In the genomic region with DNA sequence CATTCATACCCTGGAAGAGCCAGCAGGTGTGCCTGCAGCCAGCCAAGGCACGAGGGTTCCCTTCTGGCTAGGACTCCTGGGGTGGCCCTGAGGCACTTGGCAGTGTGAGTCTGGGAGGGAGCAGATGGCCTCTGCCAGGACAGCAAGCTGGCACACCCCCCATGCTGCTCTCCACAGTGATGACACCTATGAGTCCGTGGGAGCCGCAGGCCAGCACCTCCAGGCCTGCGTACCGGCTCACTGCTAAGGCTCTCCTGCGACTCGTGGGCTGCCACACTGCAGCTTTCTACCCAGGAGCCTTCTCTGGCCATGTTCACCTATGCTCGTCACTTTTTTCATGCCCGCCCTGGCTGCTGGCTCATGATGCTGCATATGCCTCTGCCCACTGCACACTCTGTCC, we compare ENCODE assay signal across 21 cellular contexts.
A peak's percentile ranks its signal among the peaks of the same experiment; 100 is the strongest.
DNase-seq lines count a peak whose midpoint lies in the region; ATAC-seq, FAIRE-seq and TF ChIP-seq lines count a peak whose summit lies in the region.
"Had no signal": no experiment of that assay in that cellular context is flagged by ENCODE, and none has a peak within 500 bp of the region (broad histone marks: within the 10 kb centered on the region; RNA-seq: fewer than 3 reads in every experiment).

No MANE protein-coding gene starts in this region.

- no peak overlapping the region for H3K4me3 Mint-ChIP-seq in activated CD8-positive, alpha-beta T cell treated with anti-CD3 and anti-CD28 coated beads, Interleukin-2, amount 10 ng/mL, durations not matched to agents 7 days and 5 days
- no peak overlapping the region for H3K4me3 Mint-ChIP-seq in activated CD8-positive, alpha-beta T cell treated with anti-CD3 and anti-CD28 coated beads for 36 hours
- H3K4me3 Mint-ChIP-seq: activated CD8-positive, alpha-beta memory T cell treated with anti-CD3 and anti-CD28 coated beads, Interleukin-2, amount 10 ng/mL, durations not matched to agents 7 days and 5 days; dendritic cell treated with granulocyte-macrophage colony-stimulating factor and Interleukin-4, amounts not matched to agents 40 ng/mL and 50 ng/mL, for 4 days had no signal

- no peak for FAIRE-seq in HepG2 (lab: Jason Lieb, UNC)
- FAIRE-seq: islet of Langerhans had no signal

- H3K27me3 Mint-ChIP-seq in activated CD8-positive, alpha-beta T cell treated with anti-CD3 and anti-CD28 coated beads, Interleukin-2, amount 10 ng/mL, durations not matched to agents 7 days and 5 days (ENCODE audit: low read depth), result no peaks in the 10 kb centered on the region
- H3K27me3 Mint-ChIP-seq in activated CD8-positive, alpha-beta T cell treated with anti-CD3 and anti-CD28 coated beads for 36 hours, result no peaks in the 10 kb centered on the region
- H3K27me3 Mint-ChIP-seq: activated CD8-positive, alpha-beta memory T cell treated with anti-CD3 and anti-CD28 coated beads, Interleukin-2, amount 10 ng/mL, durations not matched to agents 7 days and 5 days had no signal

- DNase-seq in activated CD8-positive, alpha-beta T cell treated with anti-CD3 and anti-CD28 coated beads, Interleukin-2, amount 10 ng/mL, durations not matched to agents 7 days and 5 days, result no peak
- no peak for DNase-seq in activated CD8-positive, alpha-beta T cell treated with anti-CD3 and anti-CD28 coated beads for 36 hours
- DNase-seq in cerebellum (ENCODE audit: low spot score) (peak; percentile 37), HepG2 (ENCODE audit: low spot score) (no peak), aorta (peak; percentile 46 to 73), RWPE1 (ENCODE audit: low spot score) (no peak)
- no peak for DNase-seq in effector memory CD4-positive, alpha-beta T cell
- DNase-seq: activated CD8-positive, alpha-beta memory T cell treated with anti-CD3 and anti-CD28 coated beads, Interleukin-2, amount 10 ng/mL, durations not matched to agents 7 days and 5 days; IMR-90; mammary epithelial cell; MG63; NCI-H1930; NCI-H510A treated with DMSO at 0.1 percent for 48 hours; occipital lobe; stimulated activated CD4-positive, alpha-beta T cell treated with anti-CD3 and anti-CD28 coated beads, Interleukin-12 subunit alpha, Interleukin-12 subunit beta, amount 100 ng/mL, for 4 hours; stimulated activated CD8-positive, alpha-beta memory T cell treated with anti-CD3 and anti-CD28 coated beads, Interleukin-4, amount 100 ng/mL, for 48 hours had no signal

- peak overlapping the region; percentile 43 for H3K27ac Mint-ChIP-seq in activated CD8-positive, alpha-beta T cell treated with anti-CD3 and anti-CD28 coated beads, Interleukin-2, amount 10 ng/mL, durations not matched to agents 7 days and 5 days
- H3K27ac Mint-ChIP-seq in activated CD8-positive, alpha-beta T cell treated with anti-CD3 and anti-CD28 coated beads for 36 hours, result no peak overlapping the region
- H3K27ac Mint-ChIP-seq: activated CD8-positive, alpha-beta memory T cell treated with anti-CD3 and anti-CD28 coated beads, Interleukin-2, amount 10 ng/mL, durations not matched to agents 7 days and 5 days; dendritic cell treated with granulocyte-macrophage colony-stimulating factor and Interleukin-4, amounts not matched to agents 40 ng/mL and 50 ng/mL, for 4 days had no signal

- no peaks in the 10 kb centered on the region for H3K9me3 ChIP-seq in HepG2 (ENCODE audit: low read length)
- no peaks in the 10 kb centered on the region for H3K9me3 ChIP-seq in aorta (ENCODE audit: control insufficient read depth, low read length)
- no peaks in the 10 kb centered on the region for H3K9me3 ChIP-seq in effector memory CD4-positive, alpha-beta T cell (ENCODE audit: control insufficient read depth, low read length)
- H3K9me3 ChIP-seq: MG63 had no signal

- WGBS in HepG2 (ENCODE audit: low lambda C conversion rate), result 86% methylated on average over 8 of the region's 9 CpGs
- WGBS in aorta, 2 donors, result 49 to 55% methylated on average over 9 of the region's 9 CpGs

- peaks cover 41 to 75% of the 10 kb centered on the region in 2 experiments for H3K36me3 ChIP-seq in HepG2 (replicated peaks in 1 of 2; ENCODE audit: control insufficient read depth in 1 of 2, insufficient read depth in 2 of 2, low read length in 2 of 2)
- H3K36me3 ChIP-seq in aorta (ENCODE audit: control insufficient read depth in 1 of 2, insufficient read depth in 2 of 2, low read length in 1 of 2), result peaks cover 11 to 32% of the 10 kb centered on the region in 2 donors
- no peaks in the 10 kb centered on the region for H3K36me3 ChIP-seq in effector memory CD4-positive, alpha-beta T cell (ENCODE audit: control insufficient read depth, insufficient read depth, low read length)

- no peak for TF ChIP-seq CTCF in activated CD8-positive, alpha-beta T cell treated with anti-CD3 and anti-CD28 coated beads for 36 hours (IDR thresholded peaks at IDR 0.05)
- TF ChIP-seq CTCF in HepG2 (CRISPR knock-in tag; IDR thresholded peaks at IDR 0.05) (no peak), RWPE1 (conservative IDR thresholded peaks at IDR 0.05; ENCODE audit: low read depth) (no peak)

- H3K27me3 ChIP-seq in HepG2 (ENCODE audit: control insufficient read depth in 1 of 2, insufficient read depth in 2 of 2, low read length in 2 of 2), result no peaks in the 10 kb centered on the region
- no peaks in the 10 kb centered on the region for H3K27me3 ChIP-seq in aorta (ENCODE audit: control insufficient read depth in 1 of 2, insufficient read depth in 2 of 2, low read length in 1 of 2)
- no peaks in the 10 kb centered on the region for H3K27me3 ChIP-seq in effector memory CD4-positive, alpha-beta T cell (replicated peaks; ENCODE audit: control insufficient read depth, insufficient read depth, low read length, poor library complexity, severe bottlenecking)
- H3K27me3 ChIP-seq: MG63 had no signal

- ATAC-seq in activated CD8-positive, alpha-beta T cell treated with anti-CD3 and anti-CD28 coated beads, Interleukin-2, amount 10 ng/mL, durations not matched to agents 7 days and 5 days, result no peak
- ATAC-seq in activated CD8-positive, alpha-beta T cell treated with anti-CD3 and anti-CD28 coated beads for 36 hours, result no peak
- ATAC-seq in HepG2 (peak; percentile 24; the same call in 1 of the 3 replicates), aorta (ENCODE audit: low FRiP score) (peak; percentile 37), GM18907 (IDR thresholded peaks at IDR 0.05; ENCODE audit: unreplicated experiment) (no peak)
- ATAC-seq: activated CD8-positive, alpha-beta memory T cell treated with anti-CD3 and anti-CD28 coated beads, Interleukin-2, amount 10 ng/mL, durations not matched to agents 7 days and 5 days; activated naive CD4-positive, alpha-beta T cell treated with anti-CD3 and anti-CD28 coated beads, Interleukin-2, amount 50 U/mL, for 72 hours had no signal

- in situ Hi-C loops in HepG2 (cut with HindIII; ENCODE audit: extremely low pct_ligation_motif_present, low pct_unique_long_range_greater_than_20kb), result no loop called here

- H4K20me1 ChIP-seq in HepG2 (ENCODE audit: insufficient read depth, low read length), result no peaks in the 10 kb centered on the region

- H3K4me2 ChIP-seq in HepG2 (ENCODE audit: low read depth, low read length), result no peak overlapping the region

- H3K36me3 Mint-ChIP-seq in activated CD8-positive, alpha-beta T cell treated with anti-CD3 and anti-CD28 coated beads, Interleukin-2, amount 10 ng/mL, durations not matched to agents 7 days and 5 days (ENCODE audit: low read depth), result no peaks in the 10 kb centered on the region
- no peaks in the 10 kb centered on the region for H3K36me3 Mint-ChIP-seq in activated CD8-positive, alpha-beta T cell treated with anti-CD3 and anti-CD28 coated beads for 36 hours (ENCODE audit: low read depth)
- H3K36me3 Mint-ChIP-seq: activated CD8-positive, alpha-beta memory T cell treated with anti-CD3 and anti-CD28 coated beads, Interleukin-2, amount 10 ng/mL, durations not matched to agents 7 days and 5 days; activated naive CD4-positive, alpha-beta T cell treated with anti-CD3 and anti-CD28 coated beads, Interleukin-2, amount 50 U/mL, for 72 hours had no signal

- BruUV-seq in HepG2 (replicated peaks; lab: Mats Ljungman, UMichigan), result no TSS peak

- H3K9ac ChIP-seq in HepG2 (ENCODE audit: insufficient read depth, low read depth, low read length), result no peak overlapping the region

- TF ChIP-seq POLR2A in HepG2 (IDR thresholded peaks at IDR 0.05; ENCODE audit: insufficient read depth in 1 of 2, low read depth in 2 of 2, low read length in 2 of 2), result no peak

- TF ChIP-seq RAD21 in HepG2 (CRISPR knock-in tag; IDR thresholded peaks at IDR 0.05), result no peak

- no peak overlapping the region for H2AFZ ChIP-seq in HepG2 (ENCODE audit: low read length)

- TF ChIP-seq EP300 in HepG2 (IDR thresholded peaks at IDR 0.05; ENCODE audit: low read depth in 2 of 2, low read length in 2 of 2) (no peak), HepG2 (CRISPR knock-in tag; IDR thresholded peaks at IDR 0.05; ENCODE audit: borderline replicate concordance) (no peak)

- H3K79me2 ChIP-seq in HepG2 (ENCODE audit: insufficient read depth, low read length), result no peaks in the 10 kb centered on the region

- H3K9me3 Mint-ChIP-seq in activated CD8-positive, alpha-beta T cell treated with anti-CD3 and anti-CD28 coated beads, Interleukin-2, amount 10 ng/mL, durations not matched to agents 7 days and 5 days (ENCODE audit: insufficient read depth), result no peaks in the 10 kb centered on the region
- no peaks in the 10 kb centered on the region for H3K9me3 Mint-ChIP-seq in activated CD8-positive, alpha-beta T cell treated with anti-CD3 and anti-CD28 coated beads for 36 hours
- H3K9me3 Mint-ChIP-seq: activated naive CD4-positive, alpha-beta T cell treated with anti-CD3 and anti-CD28 coated beads, Interleukin-2, amount 50 U/mL, for 72 hours; dendritic cell treated with granulocyte-macrophage colony-stimulating factor and Interleukin-4, amounts not matched to agents 40 ng/mL and 50 ng/mL, for 4 days had no signal

- CTCF ChIA-PET in activated CD8-positive, alpha-beta T cell treated with anti-CD3 and anti-CD28 coated beads, Interleukin-2, amount 10 ng/mL, durations not matched to agents 7 days and 5 days (lab: Charles Lee), result no interaction called here
- CTCF ChIA-PET in activated CD8-positive, alpha-beta T cell treated with anti-CD3 and anti-CD28 coated beads for 36 hours (lab: Charles Lee), result interaction anchor here (1.6 kb wide), 1 partner anchor 94 kb away, joined by 4 read pairs; no protein-coding TSS in a partner anchor
- CTCF ChIA-PET in HepG2 (lab: Yijun Ruan, JAX; ENCODE audit: low intra/inter-chr PET ratio, low total read pairs) (no interaction called here), RWPE1 (lab: Yijun Ruan, JAX) (interaction anchor here (0.8 to 0.9 kb wide), 2 partner anchors 8 to 391 kb away, joined by 3 to 5 read pairs; no protein-coding TSS in a partner anchor)

- POLR2A ChIA-PET in activated CD8-positive, alpha-beta T cell treated with anti-CD3 and anti-CD28 coated beads, Interleukin-2, amount 10 ng/mL, durations not matched to agents 7 days and 5 days (lab: Charles Lee), result no interaction called here
- POLR2A ChIA-PET in activated CD8-positive, alpha-beta T cell treated with anti-CD3 and anti-CD28 coated beads for 36 hours (lab: Charles Lee), result no interaction called here
- POLR2A ChIA-PET in HepG2 (lab: Yijun Ruan, JAX), result no interaction called here
- POLR2A ChIA-PET in RWPE1 (lab: Yijun Ruan, JAX; ENCODE audit: low non-redundant PET), result no interaction called here

- intact Hi-C loops in activated CD8-positive, alpha-beta T cell treated with anti-CD3 and anti-CD28 coated beads for 36 hours (cut with micrococcal nuclease), result no loop called here
- intact Hi-C loops in HepG2 (cut with micrococcal nuclease; ENCODE audit: unreplicated experiment) (no loop called here), aorta (cut with DNase I) (no loop called here)

- H3K4me3 ChIP-seq in HepG2 (replicated peaks in 1 of 3; ENCODE audit: insufficient read depth in 1 of 3, low read depth in 2 of 3, low read length in 3 of 3) (no peak overlapping the region), aorta (ENCODE audit: low read length in 2 of 2) (no peak overlapping the region)
- no peak overlapping the region for H3K4me3 ChIP-seq in effector memory CD4-positive, alpha-beta T cell (ENCODE audit: insufficient read depth, low read depth, low read length, poor library complexity, severe bottlenecking)
- H3K4me3 ChIP-seq: MG63 had no signal

- H3K4me1 ChIP-seq in HepG2 (ENCODE audit: insufficient read depth, low read length) (no peaks in the 10 kb centered on the region), aorta (ENCODE audit: control insufficient read depth in 1 of 2, insufficient read depth in 2 of 2, low read length in 2 of 2) (no peaks in the 10 kb centered on the region)
- no peaks in the 10 kb centered on the region for H3K4me1 ChIP-seq in effector memory CD4-positive, alpha-beta T cell (ENCODE audit: control insufficient read depth, insufficient read depth, low read length, poor library complexity, severe bottlenecking)

- H3K4me1 Mint-ChIP-seq in activated CD8-positive, alpha-beta T cell treated with anti-CD3 and anti-CD28 coated beads, Interleukin-2, amount 10 ng/mL, durations not matched to agents 7 days and 5 days (ENCODE audit: low read depth), result peaks cover 4% of the 10 kb centered on the region
- no peaks in the 10 kb centered on the region for H3K4me1 Mint-ChIP-seq in activated CD8-positive, alpha-beta T cell treated with anti-CD3 and anti-CD28 coated beads for 36 hours (ENCODE audit: low read depth)
- H3K4me1 Mint-ChIP-seq: activated CD8-positive, alpha-beta memory T cell treated with anti-CD3 and anti-CD28 coated beads, Interleukin-2, amount 10 ng/mL, durations not matched to agents 7 days and 5 days had no signal

- H3K27ac ChIP-seq in HepG2 (ENCODE audit: extremely low read length, insufficient read depth, low read length), result no peak overlapping the region
- peak overlapping the region; percentile 7 to 46 for H3K27ac ChIP-seq in aorta (ENCODE audit: low read depth in 1 of 2, low read length in 2 of 2)
- no peak overlapping the region for H3K27ac ChIP-seq in RWPE1
- no peak overlapping the region for H3K27ac ChIP-seq in effector memory CD4-positive, alpha-beta T cell (ENCODE audit: insufficient read depth, low read length, poor library complexity, severe bottlenecking)
- H3K27ac ChIP-seq: HL-60 had no signal

Comparison
In these comparisons a context has a peak if more than half of its experiments do, and no peak if none do; other contexts are left out.
1. CTCF ChIA-PET loops: an anchor here in activated CD8-positive, alpha-beta T cell treated with anti-CD3 and anti-CD28 coated beads for 36 hours (1.6 kb wide) and RWPE1 (0.8 to 0.9 kb wide); none called in activated CD8-positive, alpha-beta T cell treated with anti-CD3 and anti-CD28 coated beads, Interleukin-2, amount 10 ng/mL, durations not matched to agents 7 days and 5 days and HepG2.
2. ATAC-seq: peak in HepG2 (single experiment) and aorta (single experiment); none in activated CD8-positive, alpha-beta T cell treated with anti-CD3 and anti-CD28 coated beads, Interleukin-2, amount 10 ng/mL, durations not matched to agents 7 days and 5 days (single experiment), activated CD8-positive, alpha-beta T cell treated with anti-CD3 and anti-CD28 coated beads for 36 hours (single experiment) and GM18907 (single experiment).
3. DNase-seq: peak in cerebellum (single experiment) and aorta (2 of 2); none in activated CD8-positive, alpha-beta T cell treated with anti-CD3 and anti-CD28 coated beads, Interleukin-2, amount 10 ng/mL, durations not matched to agents 7 days and 5 days (single experiment), activated CD8-positive, alpha-beta T cell treated with anti-CD3 and anti-CD28 coated beads for 36 hours (single experiment), HepG2 (single experiment), RWPE1 (single experiment) and effector memory CD4-positive, alpha-beta T cell (0 of 3).
4. H3K27ac ChIP-seq: peak in aorta (2 of 2); none in HepG2 (single experiment), RWPE1 (single experiment) and effector memory CD4-positive, alpha-beta T cell (single experiment).